2 cellular contexts compared by ENCODE assay signal in the genomic region with DNA sequence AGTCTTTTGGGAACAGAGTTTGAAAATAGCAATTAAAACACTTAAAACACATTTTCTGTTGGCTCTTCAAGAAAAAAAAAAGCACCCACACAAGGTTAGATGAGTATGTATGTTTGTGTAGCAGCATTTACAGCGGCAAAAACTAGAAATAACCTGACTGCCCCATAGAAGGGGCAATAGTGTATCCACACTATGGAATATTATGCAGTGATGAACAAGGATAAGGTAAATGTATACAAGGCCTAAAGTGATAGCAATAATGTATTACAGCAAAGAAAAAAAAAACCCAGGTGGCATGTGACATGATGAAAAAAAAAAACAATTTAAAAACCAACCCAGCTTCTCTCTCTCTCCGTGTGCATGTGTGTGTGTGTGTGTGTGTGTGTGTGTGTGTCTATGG.
A peak's percentile ranks its signal among the peaks of the same experiment; 100 is the strongest.
TF ChIP-seq lines count a peak whose summit lies in the region.

No MANE protein-coding gene starts in this region.

TF ChIP-seq in HEK293, 187 proteins besides CTCF, POLR2A, EP300 and RAD21:
- no peak for TF ChIP-seq SCRT1 (tag by site-specific recombination; IDR thresholded peaks at IDR 0.05; ENCODE audit: borderline replicate concordance)
- no peak for TF ChIP-seq RBAK (tag by site-specific recombination; IDR thresholded peaks at IDR 0.05)
- TF ChIP-seq YY1 (tag by site-specific recombination; IDR thresholded peaks at IDR 0.05): no peak
- TF ChIP-seq ZNF146 (tag by site-specific recombination; IDR thresholded peaks at IDR 0.05): peak; percentile 88
- no peak for TF ChIP-seq ZNF585B (tag by site-specific recombination; IDR thresholded peaks at IDR 0.05)
- TF ChIP-seq ZNF621 (tag by site-specific recombination; IDR thresholded peaks at IDR 0.05): no peak
- no peak for TF ChIP-seq TCF7L2 (IDR thresholded peaks at IDR 0.05; ENCODE audit: borderline replicate concordance, low read depth, low read length)
- TF ChIP-seq ZSCAN4 (tag by site-specific recombination; IDR thresholded peaks at IDR 0.05): no peak
- no peak for TF ChIP-seq ZSCAN5A (tag by site-specific recombination; IDR thresholded peaks at IDR 0.05)

TF ChIP-seq in K562, 482 proteins besides CTCF, POLR2A, EP300 and RAD21:
- no peak for TF ChIP-seq MTA2 (IDR thresholded peaks at IDR 0.05; ENCODE audit: low read depth)
- peak; percentile 49 for TF ChIP-seq RBM25 (IDR thresholded peaks at IDR 0.05; ENCODE audit: low read depth, low read length, severe bottlenecking)
- peak; percentile 93 for TF ChIP-seq ZNF146 (CRISPR knock-in tag; IDR thresholded peaks at IDR 0.05; ENCODE audit: unreplicated experiment)
- peak; percentile 11; the same call in 1 of the 2 replicates for TF ChIP-seq BCOR (IDR thresholded peaks at IDR 0.05)
TF ChIP-seq in K562: peak in this region for 3.
